7 cellular contexts compared by ENCODE assay signal in genomic region chr9:104605527-104605926, GRCh38. TPM values are rescaled to one million over a fixed set of nuclear protein-coding genes. Genes with fewer than 3 reads are reported as not detected.
"Had no signal": no experiment of that assay in that cellular context is flagged by ENCODE, and none has a peak within 500 bp of the region (broad histone marks: within the 10 kb centered on the region; RNA-seq: fewer than 3 reads in every experiment).

Gene OR13C2 (minus strand): TSS chr9:104605627. CDS start chr9:104605627, 0 bp downstream.

RNA-seq across cellular contexts. Expression of gene OR13C2, which starts in this region (rescaled TPM):
- total RNA-seq: GM23248, GM23338, H1, H4, H7, H9, HFFc6 had no signal
